In genomic region chr11:87315229-87315628, GRCh38 we compare ENCODE assay signal across 39 cellular contexts.
"Had no signal": no experiment of that assay in that cellular context is flagged by ENCODE, and none has a peak within 500 bp of the region (broad histone marks: within the 10 kb centered on the region; RNA-seq: fewer than 3 reads in every experiment).

No MANE protein-coding gene starts in this region.

- H3K9me3 Mint-ChIP-seq: activated B cell treated with CpG ODN at 0.5 μM for 24 hours; activated CD4-positive, alpha-beta memory T cell treated with anti-CD3 and anti-CD28 coated beads for 36 hours; activated CD4-positive, alpha-beta T cell treated with anti-CD3 and anti-CD28 coated beads, Interleukin-2, amount 10 ng/mL, durations not matched to agents 24 days and 14 days; activated CD8-positive, alpha-beta T cell treated with anti-CD3 and anti-CD28 coated beads for 36 hours; activated naive CD4-positive, alpha-beta T cell treated with anti-CD3 and anti-CD28 coated beads for 36 hours; activated naive CD4-positive, alpha-beta T cell treated with anti-CD3 and anti-CD28 coated beads, Interleukin-2, amount 50 U/mL, for 72 hours; activated naive CD8-positive, alpha-beta T cell treated with anti-CD3 and anti-CD28 coated beads, Interleukin-2, amount 10 ng/mL, durations not matched to agents 7 days and 5 days; activated naive CD8-positive, alpha-beta T cell treated with anti-CD3 and anti-CD28 coated beads, Interleukin-2, amount 50 U/mL, for 24 hours; activated T-cell treated with anti-CD3 and anti-CD28 coated beads, Interleukin-2, amount 50 U/mL, for 4 hours; activated T-cell treated with anti-CD3 and anti-CD28 coated beads, Interleukin-2, amount 50 U/mL, for 72 hours; activated T-helper 1 cell treated with anti-CD3 and anti-CD28 coated beads, Interleukin-12 subunit alpha, Interleukin-12 subunit beta, Interleukin-2, Interleukin-4 antibody, amounts not matched to agents 30 ng/mL and 10 ng/mL and 1 ng/mL, durations not matched to agents 14 hours and 24 hours and 36 hours; activated T-helper 17 cell treated with anti-CD3 and anti-CD28 coated beads, Interleukin-2, amount 50 U/mL, for 72 hours; brain; central memory CD8-positive, alpha-beta T cell; T-helper 1 cell treated with Interleukin-12 subunit alpha and Interleukin-12 subunit beta and Interleukin-4 antibody, amounts not matched to agents 30 μg/mL and 1 μg/mL, for 36 hours; T-helper 2 cell treated with Interferon-gamma antibody and Interleukin-4, amounts not matched to agents 5 μg/mL and 100 μg/mL, for 36 hours had no signal

- H3K4me1 ChIP-seq: ascending aorta had no signal

- H3K27me3 Mint-ChIP-seq: activated B cell treated with CpG ODN at 0.5 μM for 24 hours; activated CD4-positive, alpha-beta memory T cell treated with anti-CD3 and anti-CD28 coated beads for 36 hours; activated CD4-positive, alpha-beta T cell treated with anti-CD3 and anti-CD28 coated beads, Interleukin-2, amount 10 ng/mL, durations not matched to agents 24 days and 14 days; activated CD8-positive, alpha-beta T cell treated with anti-CD3 and anti-CD28 coated beads for 36 hours; activated naive CD8-positive, alpha-beta T cell treated with anti-CD3 and anti-CD28 coated beads, Interleukin-2, amount 10 ng/mL, durations not matched to agents 7 days and 5 days; activated naive CD8-positive, alpha-beta T cell treated with anti-CD3 and anti-CD28 coated beads, Interleukin-2, amount 50 U/mL, for 24 hours; activated T-helper 17 cell treated with anti-CD3 and anti-CD28 coated beads, Interleukin-2, amount 50 U/mL, for 72 hours; brain; central memory CD8-positive, alpha-beta T cell had no signal

- H3K4me3 Mint-ChIP-seq: activated B cell treated with CpG ODN at 0.5 μM for 24 hours; activated CD4-positive, alpha-beta memory T cell treated with anti-CD3 and anti-CD28 coated beads for 36 hours; activated CD4-positive, alpha-beta T cell treated with anti-CD3 and anti-CD28 coated beads, Interleukin-2, amount 10 ng/mL, durations not matched to agents 24 days and 14 days; activated CD8-positive, alpha-beta T cell treated with anti-CD3 and anti-CD28 coated beads for 36 hours; activated naive CD4-positive, alpha-beta T cell treated with anti-CD3 and anti-CD28 coated beads for 36 hours; activated naive CD8-positive, alpha-beta T cell treated with anti-CD3 and anti-CD28 coated beads, Interleukin-2, amount 10 ng/mL, durations not matched to agents 7 days and 5 days; activated naive CD8-positive, alpha-beta T cell treated with anti-CD3 and anti-CD28 coated beads, Interleukin-2, amount 50 U/mL, for 24 hours; activated T-cell treated with anti-CD3 and anti-CD28 coated beads, Interleukin-2, amount 50 U/mL, for 4 hours; activated T-cell treated with anti-CD3 and anti-CD28 coated beads, Interleukin-2, amount 50 U/mL, for 72 hours; activated T-helper 1 cell treated with anti-CD3 and anti-CD28 coated beads, Interleukin-12 subunit alpha, Interleukin-12 subunit beta, Interleukin-2, Interleukin-4 antibody, amounts not matched to agents 30 ng/mL and 10 ng/mL and 1 ng/mL, durations not matched to agents 14 hours and 24 hours and 36 hours; activated T-helper 17 cell treated with anti-CD3 and anti-CD28 coated beads, Interleukin-2, amount 50 U/mL, for 72 hours; brain; central memory CD8-positive, alpha-beta T cell; T-helper 1 cell treated with Interleukin-12 subunit alpha and Interleukin-12 subunit beta and Interleukin-4 antibody, amounts not matched to agents 30 μg/mL and 1 μg/mL, for 36 hours; T-helper 2 cell treated with Interferon-gamma antibody and Interleukin-4, amounts not matched to agents 5 μg/mL and 100 μg/mL, for 36 hours had no signal

- H3K4me1 Mint-ChIP-seq: activated B cell treated with CpG ODN at 0.5 μM for 24 hours; activated CD4-positive, alpha-beta T cell treated with anti-CD3 and anti-CD28 coated beads, Interleukin-2, amount 10 ng/mL, durations not matched to agents 24 days and 14 days; activated naive CD8-positive, alpha-beta T cell treated with anti-CD3 and anti-CD28 coated beads, Interleukin-2, amount 10 ng/mL, durations not matched to agents 7 days and 5 days; activated naive CD8-positive, alpha-beta T cell treated with anti-CD3 and anti-CD28 coated beads, Interleukin-2, amount 50 U/mL, for 24 hours; activated T-helper 17 cell treated with anti-CD3 and anti-CD28 coated beads, Interleukin-2, amount 50 U/mL, for 72 hours; central memory CD8-positive, alpha-beta T cell had no signal

- H3K36me3 Mint-ChIP-seq: activated naive CD4-positive, alpha-beta T cell treated with anti-CD3 and anti-CD28 coated beads, Interleukin-2, amount 50 U/mL, for 72 hours had no signal

- H3K9me3 ChIP-seq: ascending aorta had no signal

- H3K27ac Mint-ChIP-seq: activated B cell treated with CpG ODN at 0.5 μM for 24 hours; activated CD4-positive, alpha-beta memory T cell treated with anti-CD3 and anti-CD28 coated beads for 36 hours; activated CD4-positive, alpha-beta T cell treated with anti-CD3 and anti-CD28 coated beads, Interleukin-2, amount 10 ng/mL, durations not matched to agents 24 days and 14 days; activated CD8-positive, alpha-beta T cell treated with anti-CD3 and anti-CD28 coated beads for 36 hours; activated naive CD4-positive, alpha-beta T cell treated with anti-CD3 and anti-CD28 coated beads for 36 hours; activated naive CD8-positive, alpha-beta T cell treated with anti-CD3 and anti-CD28 coated beads, Interleukin-2, amount 10 ng/mL, durations not matched to agents 7 days and 5 days; activated naive CD8-positive, alpha-beta T cell treated with anti-CD3 and anti-CD28 coated beads, Interleukin-2, amount 50 U/mL, for 24 hours; activated T-cell treated with anti-CD3 and anti-CD28 coated beads, Interleukin-2, amount 50 U/mL, for 72 hours; activated T-helper 1 cell treated with anti-CD3 and anti-CD28 coated beads, Interleukin-12 subunit alpha, Interleukin-12 subunit beta, Interleukin-2, Interleukin-4 antibody, amounts not matched to agents 30 ng/mL and 10 ng/mL and 1 ng/mL, durations not matched to agents 14 hours and 24 hours and 36 hours; activated T-helper 17 cell treated with anti-CD3 and anti-CD28 coated beads, Interleukin-2, amount 50 U/mL, for 72 hours; brain; T-helper 1 cell treated with Interleukin-12 subunit alpha and Interleukin-12 subunit beta and Interleukin-4 antibody, amounts not matched to agents 30 μg/mL and 1 μg/mL, for 36 hours; T-helper 2 cell treated with Interferon-gamma antibody and Interleukin-4, amounts not matched to agents 5 μg/mL and 100 μg/mL, for 36 hours had no signal

- H3K4me3 ChIP-seq: ascending aorta, cardiac muscle cell had no signal

- H3K27ac ChIP-seq: ascending aorta, cardiac muscle cell, VCaP had no signal

- H3K27me3 ChIP-seq: ascending aorta, cardiac muscle cell had no signal

- H3K36me3 ChIP-seq: cardiac muscle cell had no signal

- FAIRE-seq: bronchial epithelial cell, TTC549 had no signal

- ATAC-seq: activated CD8-positive, alpha-beta T cell treated with anti-CD3 and anti-CD28 coated beads for 36 hours; activated naive CD4-positive, alpha-beta T cell treated with anti-CD3 and anti-CD28 coated beads, Interleukin-2, amount 50 U/mL, for 72 hours; activated naive CD8-positive, alpha-beta T cell treated with anti-CD3 and anti-CD28 coated beads, Interleukin-2, amount 50 U/mL, for 24 hours; activated T-cell treated with anti-CD3 and anti-CD28 coated beads, Interleukin-2, amount 50 U/mL, for 4 hours; activated T-cell treated with anti-CD3 and anti-CD28 coated beads, Interleukin-2, amount 50 U/mL, for 72 hours; activated T-helper 17 cell treated with anti-CD3 and anti-CD28 coated beads, Interleukin-2, amount 50 U/mL, for 72 hours had no signal

- DNase-seq: activated B cell treated with CpG ODN at 0.5 μM for 24 hours; activated CD4-positive, alpha-beta memory T cell treated with anti-CD3 and anti-CD28 coated beads for 36 hours; activated CD4-positive, alpha-beta T cell treated with anti-CD3 and anti-CD28 coated beads for 4 hours; activated CD4-positive, alpha-beta T cell treated with anti-CD3 and anti-CD28 coated beads, Interleukin-2, amount 10 ng/mL, durations not matched to agents 24 days and 14 days; activated CD4-positive, alpha-beta T cell treated with anti-CD3 and anti-CD28 coated beads, Interleukin-2, amount 50 U/mL, for 1 hour; activated CD4-positive, alpha-beta T cell treated with anti-CD3 and anti-CD28 coated beads, Interleukin-2, amount 50 U/mL, for 4 hours; activated CD4-positive, CD25-positive, alpha-beta regulatory T cell treated with anti-CD3 and anti-CD28 coated beads, Interleukin-2, amount 50 U/mL, for 72 hours; activated CD8-positive, alpha-beta memory T cell treated with anti-CD3 and anti-CD28 coated beads, Interleukin-2, amount 50 U/mL, for 4 hours; activated CD8-positive, alpha-beta T cell treated with anti-CD3 and anti-CD28 coated beads for 36 hours; activated effector memory CD4-positive, alpha-beta T cell treated with anti-CD3 and anti-CD28 coated beads, Interleukin-2, amount 50 U/mL, for 16 hours; activated gamma-delta T cell treated with Interleukin-2 at 50 U/mL for 16 hours; activated naive CD4-positive, alpha-beta T cell; activated naive CD4-positive, alpha-beta T cell treated with anti-CD3 and anti-CD28 coated beads for 36 hours; activated naive CD4-positive, alpha-beta T cell treated with anti-CD3 and anti-CD28 coated beads, Interleukin-2, amount 50 U/mL, for 16 hours; activated naive CD8-positive, alpha-beta T cell treated with anti-CD3 and anti-CD28 coated beads, Interleukin-2, amount 10 ng/mL, durations not matched to agents 7 days and 5 days; activated naive CD8-positive, alpha-beta T cell treated with anti-CD3 and anti-CD28 coated beads, Interleukin-2, amount 50 U/mL, for 24 hours; activated T-cell treated with anti-CD3 and anti-CD28 coated beads for 4 hours; activated T-cell treated with anti-CD3 and anti-CD28 coated beads, Interleukin-2, amount 50 U/mL, for 1 hour; activated T-cell treated with anti-CD3 and anti-CD28 coated beads, Interleukin-2, amount 50 U/mL, for 4 hours; activated T-cell treated with anti-CD3 and anti-CD28 coated beads, Interleukin-2, amount 50 U/mL, for 72 hours; amygdala; anterior cingulate cortex; caudate nucleus; cerebellar nuclear complex; T-helper 1 cell; T-helper 2 cell; T-helper 9 cell had no signal
